ENCODE assay signal across 23 cellular contexts in genomic region chr15:56034514-56034913, GRCh38.
"Had no signal": no experiment of that assay in that cellular context is flagged by ENCODE, and none has a peak within 500 bp of the region (broad histone marks: within the 10 kb centered on the region; RNA-seq: fewer than 3 reads in every experiment).

No MANE protein-coding gene starts in this region.

- H3K27me3 Mint-ChIP-seq: activated CD4-positive, alpha-beta T cell treated with anti-CD3 and anti-CD28 coated beads, Interleukin-2, amount 10 ng/mL, durations not matched to agents 7 days and 5 days had no signal

- ATAC-seq: activated CD4-positive, CD25-positive, alpha-beta regulatory T cell treated with anti-CD3 and anti-CD28 coated beads, Interleukin-2, amount 50 U/mL, for 24 hours; esophagus mucosa; gastroesophageal sphincter; heart left ventricle; left ventricle myocardium superior; SK-N-SH treated with all-trans-retinoic acid at 6 μM for 48 hours had no signal

- DNase-seq: activated CD4-positive, alpha-beta T cell treated with anti-CD3 and anti-CD28 coated beads, Interleukin-2, amount 10 ng/mL, durations not matched to agents 7 days and 5 days; activated naive CD4-positive, alpha-beta T cell treated with anti-CD3 and anti-CD28 coated beads for 36 hours; amniotic stem cell; effector CD4-positive, alpha-beta T cell; heart left ventricle; immature natural killer cell; kidney glomerular epithelial cell; left ventricle myocardium superior; occipital lobe; SHP77 treated with DMSO at 0.1 percent for 48 hours; stimulated activated CD4-positive, alpha-beta T cell treated with anti-CD3 and anti-CD28 coated beads, Interleukin-12 subunit alpha, Interleukin-12 subunit beta, amount 100 ng/mL, for 4 hours; stimulated activated CD4-positive, alpha-beta T cell treated with anti-CD3 and anti-CD28 coated beads, Interleukin-1b, Interleukin-23, amount 100 ng/mL, for 48 hours; stimulated activated CD8-positive, alpha-beta memory T cell treated with anti-CD3 and anti-CD28 coated beads, Interleukin-4, amount 100 ng/mL, for 48 hours; stimulated activated naive CD4-positive, alpha-beta T cell treated with Interleukin-2 at 50 U/mL for 16 hours; T-helper 1 cell; T1000; transverse colon had no signal

- H3K9me3 Mint-ChIP-seq: nephron had no signal

- H3K4me3 Mint-ChIP-seq: activated CD4-positive, alpha-beta T cell treated with anti-CD3 and anti-CD28 coated beads, Interleukin-2, amount 10 ng/mL, durations not matched to agents 7 days and 5 days; activated naive CD4-positive, alpha-beta T cell treated with anti-CD3 and anti-CD28 coated beads for 36 hours; immature natural killer cell; nephron had no signal

- H3K36me3 Mint-ChIP-seq: immature natural killer cell had no signal

- H3K4me1 Mint-ChIP-seq: immature natural killer cell, nephron had no signal

- H3K27ac Mint-ChIP-seq: activated CD4-positive, alpha-beta T cell treated with anti-CD3 and anti-CD28 coated beads, Interleukin-2, amount 10 ng/mL, durations not matched to agents 7 days and 5 days; activated naive CD4-positive, alpha-beta T cell treated with anti-CD3 and anti-CD28 coated beads for 36 hours; activated T-helper 2 cell treated with anti-CD3 and anti-CD28 coated beads, Interferon-gamma antibody, Interleukin-2, Interleukin-4, amounts not matched to agents 10 μg/mL and 5 μg/mL and 100 μg/mL, durations not matched to agents 14 hours and 24 hours and 36 hours; immature natural killer cell; nephron had no signal
